21 cellular contexts compared by ENCODE assay signal in the genomic region with DNA sequence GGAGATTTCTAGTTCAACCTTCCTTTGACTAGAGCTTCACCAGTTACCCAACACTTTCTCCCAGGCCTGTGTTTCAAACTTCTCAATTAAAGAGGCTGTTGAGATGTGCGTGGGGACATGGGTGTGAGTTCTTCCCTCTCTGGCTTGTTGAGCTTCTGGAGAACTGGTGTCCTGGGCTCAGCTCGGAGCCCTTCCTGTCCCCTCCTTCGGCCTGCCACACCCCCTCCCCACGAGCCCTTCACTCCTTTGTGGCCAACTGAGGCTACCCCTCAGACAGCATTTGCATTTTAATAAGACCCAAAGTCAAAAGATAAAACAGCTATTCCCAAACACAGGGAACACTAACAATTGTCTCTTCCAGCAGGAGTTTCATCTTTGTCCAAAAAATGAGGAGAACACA.
"Had no signal": no experiment of that assay in that cellular context is flagged by ENCODE, and none has a peak within 500 bp of the region (broad histone marks: within the 10 kb centered on the region; RNA-seq: fewer than 3 reads in every experiment).

No MANE protein-coding gene starts in this region.

- H3K4me3 ChIP-seq: SJCRH30, SK-N-MC had no signal

- DNase-seq: activated B cell treated with CpG ODN at 0.5 μM for 24 hours; activated CD4-positive, alpha-beta memory T cell treated with anti-CD3 and anti-CD28 coated beads, Interleukin-2, amount 10 ng/mL, durations not matched to agents 7 days and 5 days; activated CD4-positive, alpha-beta T cell treated with anti-CD3 and anti-CD28 coated beads for 1 hour; activated CD4-positive, alpha-beta T cell treated with anti-CD3 and anti-CD28 coated beads for 48 hours; activated CD8-positive, alpha-beta memory T cell treated with anti-CD3 and anti-CD28 coated beads for 24 hours; activated CD8-positive, alpha-beta memory T cell treated with anti-CD3 and anti-CD28 coated beads, Interleukin-2, amount 10 ng/mL, durations not matched to agents 7 days and 5 days; activated CD8-positive, alpha-beta memory T cell treated with anti-CD3 and anti-CD28 coated beads, Interleukin-2, amount 50 U/mL, for 48 hours; activated effector memory CD4-positive, alpha-beta T cell treated with Interleukin-2 at 50 U/mL for 16 hours; activated naive CD4-positive, alpha-beta T cell treated with anti-CD3 and anti-CD28 coated beads, Interleukin-2, amount 10 ng/mL, durations not matched to agents 7 days and 5 days; activated naive CD8-positive, alpha-beta T cell treated with anti-CD3 and anti-CD28 coated beads, Interleukin-2, amount 50 U/mL, for 24 hours; activated T-cell treated with anti-CD3 and anti-CD28 coated beads, Interleukin-2, amount 50 U/mL, for 48 hours; NCI-H187; SHP77 had no signal

- H3K9me3 Mint-ChIP-seq: activated B cell treated with CpG ODN at 0.5 μM for 24 hours; activated CD4-positive, alpha-beta memory T cell treated with anti-CD3 and anti-CD28 coated beads, Interleukin-2, amount 10 ng/mL, durations not matched to agents 7 days and 5 days; activated naive CD8-positive, alpha-beta T cell treated with anti-CD3 and anti-CD28 coated beads, Interleukin-2, amount 50 U/mL, for 24 hours; T-helper 1 cell treated with Interleukin-12 subunit alpha and Interleukin-12 subunit beta and Interleukin-4 antibody, amounts not matched to agents 30 μg/mL and 1 μg/mL, for 36 hours; T-helper 2 cell treated with Interferon-gamma antibody and Interleukin-4, amounts not matched to agents 5 μg/mL and 100 μg/mL, for 36 hours had no signal

- H3K36me3 Mint-ChIP-seq: activated CD8-positive, alpha-beta memory T cell treated with anti-CD3 and anti-CD28 coated beads, Interleukin-2, amount 10 ng/mL, durations not matched to agents 7 days and 5 days; activated naive CD4-positive, alpha-beta T cell treated with anti-CD3 and anti-CD28 coated beads, Interleukin-2, amount 10 ng/mL, durations not matched to agents 7 days and 5 days; activated naive CD8-positive, alpha-beta T cell; brain had no signal

- H3K36me3 ChIP-seq: SJCRH30 had no signal

- H3K4me2 ChIP-seq: KMS-11 had no signal

- H3K27me3 Mint-ChIP-seq: activated naive CD8-positive, alpha-beta T cell; activated naive CD8-positive, alpha-beta T cell treated with anti-CD3 and anti-CD28 coated beads, Interleukin-2, amount 50 U/mL, for 24 hours had no signal

- H3K9ac ChIP-seq: KMS-11 had no signal

- H3K27me3 ChIP-seq: SJCRH30 had no signal

- H3K4me3 Mint-ChIP-seq: activated B cell treated with CpG ODN at 0.5 μM for 24 hours; activated CD4-positive, alpha-beta memory T cell treated with anti-CD3 and anti-CD28 coated beads, Interleukin-2, amount 10 ng/mL, durations not matched to agents 7 days and 5 days; activated CD8-positive, alpha-beta memory T cell treated with anti-CD3 and anti-CD28 coated beads, Interleukin-2, amount 10 ng/mL, durations not matched to agents 7 days and 5 days; activated naive CD4-positive, alpha-beta T cell treated with anti-CD3 and anti-CD28 coated beads, Interleukin-2, amount 10 ng/mL, durations not matched to agents 7 days and 5 days; activated naive CD8-positive, alpha-beta T cell; activated naive CD8-positive, alpha-beta T cell treated with anti-CD3 and anti-CD28 coated beads, Interleukin-2, amount 50 U/mL, for 24 hours; brain; T-helper 1 cell treated with Interleukin-12 subunit alpha and Interleukin-12 subunit beta and Interleukin-4 antibody, amounts not matched to agents 30 μg/mL and 1 μg/mL, for 36 hours; T-helper 2 cell treated with Interferon-gamma antibody and Interleukin-4, amounts not matched to agents 5 μg/mL and 100 μg/mL, for 36 hours had no signal

- ATAC-seq: activated CD8-positive, alpha-beta memory T cell treated with anti-CD3 and anti-CD28 coated beads, Interleukin-2, amount 10 ng/mL, durations not matched to agents 7 days and 5 days; Panc1 had no signal

- H3K27ac ChIP-seq: KMS-11, SJCRH30, SK-N-MC had no signal

- H3K27ac Mint-ChIP-seq: activated B cell treated with CpG ODN at 0.5 μM for 24 hours; activated CD4-positive, alpha-beta memory T cell treated with anti-CD3 and anti-CD28 coated beads, Interleukin-2, amount 10 ng/mL, durations not matched to agents 7 days and 5 days; activated CD8-positive, alpha-beta memory T cell treated with anti-CD3 and anti-CD28 coated beads, Interleukin-2, amount 10 ng/mL, durations not matched to agents 7 days and 5 days; activated naive CD4-positive, alpha-beta T cell treated with anti-CD3 and anti-CD28 coated beads, Interleukin-2, amount 10 ng/mL, durations not matched to agents 7 days and 5 days; activated naive CD8-positive, alpha-beta T cell; activated naive CD8-positive, alpha-beta T cell treated with anti-CD3 and anti-CD28 coated beads, Interleukin-2, amount 50 U/mL, for 24 hours; T-helper 1 cell treated with Interleukin-12 subunit alpha and Interleukin-12 subunit beta and Interleukin-4 antibody, amounts not matched to agents 30 μg/mL and 1 μg/mL, for 36 hours; T-helper 2 cell treated with Interferon-gamma antibody and Interleukin-4, amounts not matched to agents 5 μg/mL and 100 μg/mL, for 36 hours had no signal
